In the genomic region with DNA sequence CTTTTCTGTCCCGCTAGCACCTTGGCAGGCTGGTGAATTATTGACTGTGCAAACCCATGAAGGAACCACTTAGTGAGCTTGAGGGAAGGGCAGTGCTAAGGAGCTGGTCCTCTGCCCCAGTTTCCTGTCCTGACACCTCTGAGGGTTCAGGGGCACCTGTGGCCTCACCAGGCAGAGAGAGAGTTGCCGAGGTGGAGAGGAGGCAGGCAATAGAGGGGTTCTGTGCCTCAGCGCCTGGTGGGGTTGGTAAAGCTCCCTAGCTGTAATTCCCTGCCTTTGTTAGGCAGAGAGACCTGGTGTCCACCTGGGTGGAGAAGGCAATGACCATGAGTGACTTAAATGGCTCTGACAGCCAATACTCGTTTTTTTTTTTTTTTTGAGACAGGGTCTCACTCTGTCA, we compare ENCODE assay signal across 3 cellular contexts.
"Had no signal": no experiment of that assay in that cellular context is flagged by ENCODE, and none has a peak within 500 bp of the region (broad histone marks: within the 10 kb centered on the region; RNA-seq: fewer than 3 reads in every experiment).

No MANE protein-coding gene starts in this region.

- DNase-seq: GDM1, GF-D8 had no signal

- ATAC-seq: GM12878 had no signal
